Comparison of ENCODE assay signal across 19 cellular contexts in the genomic region with DNA sequence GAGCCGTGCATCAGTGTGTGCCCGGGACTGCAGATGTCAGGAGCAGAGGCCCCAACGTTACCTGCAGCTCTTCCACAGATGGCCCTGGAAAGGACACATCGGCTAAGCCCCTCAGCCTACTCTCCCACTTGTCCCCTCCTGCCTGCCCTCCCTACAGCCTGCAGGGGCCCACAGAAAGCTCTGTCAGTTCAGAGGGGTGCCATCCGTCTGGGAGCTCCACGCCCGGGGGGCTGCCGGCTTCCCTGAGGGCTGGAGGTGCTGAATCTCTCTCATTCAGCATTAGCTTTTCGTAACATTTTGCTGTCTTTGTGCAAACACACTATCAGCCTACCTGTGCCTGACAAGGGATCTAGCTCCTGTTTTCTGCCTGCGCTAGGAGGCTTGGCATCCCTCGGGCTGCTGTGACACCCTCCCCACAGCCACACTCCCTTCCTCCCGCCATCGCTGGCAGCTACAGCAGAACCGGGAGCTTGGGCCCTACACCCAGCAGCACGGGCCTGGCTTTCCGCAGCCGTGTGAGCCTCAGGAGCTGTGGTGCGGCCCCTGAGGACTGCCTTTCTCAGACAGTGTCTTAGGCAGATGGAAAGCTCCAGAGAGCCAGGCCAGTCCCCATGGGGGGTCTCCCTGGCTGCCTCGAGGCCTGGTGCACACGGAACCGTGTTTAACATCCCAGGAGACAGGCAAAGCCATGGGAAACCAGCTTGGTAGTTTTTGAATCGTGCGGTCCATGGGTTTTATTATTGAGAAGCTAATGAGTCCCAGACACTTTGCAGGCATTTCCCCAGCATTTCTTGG.
"Had no signal": no experiment of that assay in that cellular context is flagged by ENCODE, and none has a peak within 500 bp of the region (broad histone marks: within the 10 kb centered on the region; RNA-seq: fewer than 3 reads in every experiment).

No MANE protein-coding gene starts in this region.

- H3K36me3 ChIP-seq: MG63 had no signal

- DNase-seq: IMR-90, Karpas-422, KG1, MG63, NCI-H1092, NCI-H1105 treated with DMSO at 0.1 percent for 48 hours, NCI-H1417 treated with DMSO at 0.1 percent for 48 hours, NCI-H146, NCI-H1694 treated with DMSO at 0.1 percent for 48 hours, NCI-H1930, NCI-H2081, NCI-H2107, NCI-H2227 treated with DMSO at 0.1 percent for 48 hours, NCI-H524, NCI-H69, NCI-H774, Right ventricle myocardium superior, RPMI8226, SK-N-SH had no signal

- H3K4me2 ChIP-seq: SK-N-SH had no signal

- H3K9ac ChIP-seq: SK-N-SH had no signal

- H3K9me3 ChIP-seq: MG63, SK-N-SH had no signal

- H3K27me3 ChIP-seq: MG63 had no signal

- H3K4me3 ChIP-seq: MG63 had no signal
